8 cellular contexts compared by ENCODE assay signal in genomic region chr11:71448257-71449161, GRCh38. TPM values are rescaled to one million over a fixed set of nuclear protein-coding genes. Genes with fewer than 3 reads are reported as not detected.
DNase-seq lines count a peak whose midpoint lies in the region; ATAC-seq, FAIRE-seq and TF ChIP-seq lines count a peak whose summit lies in the region.

DHCR7 (minus strand) TSS chr11:71448393; CDS start chr11:71444952, 3,441 bp downstream.

- H3K4me2 ChIP-seq in DND-41 (ENCODE audit: insufficient read depth, low read length) (peak within 1 kb of the TSS; percentile 97), Karpas-422 (ENCODE audit: low read depth, low read length, poor library complexity, severe bottlenecking) (peak within 1 kb of the TSS; percentile 77)

- DNase-seq in DND-41 (peak; percentile 96), Karpas-422 (peak; percentile 97), RCC 7860 (ENCODE audit: low spot score) (peak; percentile 78), esophagus muscularis mucosa (ENCODE audit: extremely low spot score) (peak; percentile 96), myocyte (ENCODE audit: low read depth) (peak; percentile 96)
- peak; percentile 98 for DNase-seq in activated T-cell treated with anti-CD3 and anti-CD28 coated beads, Interleukin-2, amount 50 U/mL, for 72 hours
- DNase-seq in stimulated activated CD8-positive, alpha-beta memory T cell treated with anti-CD3 and anti-CD28 coated beads, Interleukin-7, amount 100 ng/mL, for 48 hours (ENCODE audit: extremely low read depth in 1 of 2, low read depth in 1 of 2) = peak; percentile 95

- peak within 1 kb of the TSS; percentile 92 to 100 for H3K4me3 Mint-ChIP-seq in activated T-cell treated with anti-CD3 and anti-CD28 coated beads, Interleukin-2, amount 50 U/mL, for 72 hours

- peaks cover 54% of the 10 kb centered on the region for H3K79me2 ChIP-seq in DND-41 (ENCODE audit: insufficient read depth, low read length)
- peaks cover 20% of the 10 kb centered on the region for H3K79me2 ChIP-seq in Karpas-422 (ENCODE audit: low read length)

- intact Hi-C loops in esophagus muscularis mucosa (cut with DNase I) = no loop called here

- WGBS in esophagus muscularis mucosa = 2% methylated on average over 22 of the region's 78 CpGs

- peak within 1 kb of the TSS; percentile 70 for H3K27ac ChIP-seq in DND-41 (ENCODE audit: low read length)
- H3K27ac ChIP-seq in Karpas-422 (ENCODE audit: low read length) = peak within 1 kb of the TSS; percentile 33; the same call in 1 of the 2 replicates
- H3K27ac ChIP-seq in esophagus muscularis mucosa (replicated peaks in 1 of 4) = peak within 1 kb of the TSS; percentile 78 to 84 (median 82)

- peak within 1 kb of the TSS; percentile 71 for H3K9ac ChIP-seq in DND-41 (ENCODE audit: low read depth, low read length)
- peak within 1 kb of the TSS; percentile 76 for H3K9ac ChIP-seq in Karpas-422 (ENCODE audit: low read length)

- no peaks in the 10 kb centered on the region for H3K27me3 Mint-ChIP-seq in activated T-cell treated with anti-CD3 and anti-CD28 coated beads, Interleukin-2, amount 50 U/mL, for 72 hours (ENCODE audit: low read depth)

- ATAC-seq in DND-41 (ENCODE audit: insufficient read depth, low read depth) (peak; percentile 87), GM21825 (IDR thresholded peaks at IDR 0.05; ENCODE audit: unreplicated experiment) (peak; percentile 79)
- ATAC-seq in activated T-cell treated with anti-CD3 and anti-CD28 coated beads, Interleukin-2, amount 50 U/mL, for 72 hours (replicated peaks in 1 of 2) = peak; percentile 86

- H3K9me2 ChIP-seq in Karpas-422 (replicated peaks; ENCODE audit: insufficient read depth, low read length) = no peaks in the 10 kb centered on the region

- no peaks in the 10 kb centered on the region for H4K20me1 ChIP-seq in DND-41 (ENCODE audit: insufficient read depth, low read length)
- H4K20me1 ChIP-seq in Karpas-422 (ENCODE audit: insufficient read depth, low read depth, low read length) = no peaks in the 10 kb centered on the region

- peaks cover 61% of the 10 kb centered on the region for H3K4me1 Mint-ChIP-seq in activated T-cell treated with anti-CD3 and anti-CD28 coated beads, Interleukin-2, amount 50 U/mL, for 72 hours (ENCODE audit: low read depth)

- peak within 1 kb of the TSS; percentile 70 for H2AFZ ChIP-seq in DND-41 (ENCODE audit: low read depth, low read length)
- H2AFZ ChIP-seq in Karpas-422 (ENCODE audit: low read length) = peak within 1 kb of the TSS; percentile 84

- H3K9me3 ChIP-seq in DND-41 (ENCODE audit: insufficient read depth, low read length, severe bottlenecking) (peaks cover 6% of the 10 kb centered on the region), Karpas-422 (ENCODE audit: low read length) (no peaks in the 10 kb centered on the region), esophagus muscularis mucosa (no peaks in the 10 kb centered on the region)

- H3K27ac Mint-ChIP-seq in activated T-cell treated with anti-CD3 and anti-CD28 coated beads, Interleukin-2, amount 50 U/mL, for 72 hours = peak within 1 kb of the TSS; percentile 98

- TF ChIP-seq CTCF in DND-41 (IDR thresholded peaks at IDR 0.05; ENCODE audit: borderline replicate concordance, extremely low read depth, low read length, poor library complexity, severe bottlenecking) = no peak
- peak in 1 of 3 experiments; percentile 18 for TF ChIP-seq CTCF in esophagus muscularis mucosa (IDR thresholded peaks at IDR 0.05)

- TF ChIP-seq EP300 in esophagus muscularis mucosa (IDR thresholded peaks at IDR 0.05) = no peak

- peak within 1 kb of the TSS; percentile 65 for H3K4me3 ChIP-seq in DND-41 (ENCODE audit: low read depth in 1 of 2, low read length in 2 of 2)
- H3K4me3 ChIP-seq in Karpas-422 (ENCODE audit: low read length) = peak within 1 kb of the TSS; percentile 69
- peak within 1 kb of the TSS; percentile 70 to 93 (median 74) for H3K4me3 ChIP-seq in esophagus muscularis mucosa

- peaks cover 20 to 21% of the 10 kb centered on the region in 2 donors for H3K36me3 Mint-ChIP-seq in activated T-cell treated with anti-CD3 and anti-CD28 coated beads, Interleukin-2, amount 50 U/mL, for 72 hours (ENCODE audit: insufficient read depth in 2 of 2)

- H3K36me3 ChIP-seq in DND-41 (ENCODE audit: insufficient read depth, low read length) (peaks cover 48% of the 10 kb centered on the region), Karpas-422 (ENCODE audit: insufficient read depth, low read length) (peaks cover 31% of the 10 kb centered on the region), esophagus muscularis mucosa (peaks cover 0 to 16% (median 15%) of the 10 kb centered on the region in 4 donors)

- peak; percentile 20 for TF ChIP-seq POLR2A in esophagus muscularis mucosa (IDR thresholded peaks at IDR 0.05; ENCODE audit: low read depth)

- H3K27me3 ChIP-seq in DND-41 (ENCODE audit: insufficient read depth, low read length, poor library complexity) (no peaks in the 10 kb centered on the region), Karpas-422 (ENCODE audit: low read length) (no peaks in the 10 kb centered on the region), esophagus muscularis mucosa (no peaks in the 10 kb centered on the region)

- no peak for FAIRE-seq in RCC 7860 (lab: Jason Lieb, UNC)

- H3K9me3 Mint-ChIP-seq in activated T-cell treated with anti-CD3 and anti-CD28 coated beads, Interleukin-2, amount 50 U/mL, for 72 hours = peaks cover 4 to 5% of the 10 kb centered on the region in 2 donors

- peaks cover 52% of the 10 kb centered on the region for H3K4me1 ChIP-seq in DND-41 (ENCODE audit: insufficient read depth, low read length)
- peaks cover 42% of the 10 kb centered on the region for H3K4me1 ChIP-seq in Karpas-422 (ENCODE audit: low read length)
- peaks cover 24 to 44% (median 40%) of the 10 kb centered on the region in 4 donors for H3K4me1 ChIP-seq in esophagus muscularis mucosa

RNA-seq across cellular contexts. Expression of gene DHCR7, which starts in this region (rescaled TPM):
- total RNA-seq in Karpas-422 (2014; rRNA removed; shearing (Covaris generic); ENCODE audit: low replicate concordance) = 63.3 and 65.3 TPM in 2 replicates
- 10 to 100 TPM; 22.2 to 23.4 TPM for total RNA-seq in activated T-cell treated with anti-CD3 and anti-CD28 coated beads, Interleukin-2, amount 50 U/mL, for 72 hours
- total RNA-seq in esophagus muscularis mucosa (1 to 10 TPM; 5.8 to 9.5 (median 9.2) TPM), myocyte (48.0 and 87.5 TPM in 2 replicates)
- 138 TPM for polyA plus RNA-seq in myocyte (2012)

Comparison
In these comparisons a context has a peak if more than half of its experiments do, and no peak if none do; other contexts are left out.
1. Peak in every context shown above with its lines: DNase-seq, ATAC-seq, H3K4me3 ChIP-seq and H3K27ac ChIP-seq.